ENCODE assay signal across 20 cellular contexts in the genomic region with DNA sequence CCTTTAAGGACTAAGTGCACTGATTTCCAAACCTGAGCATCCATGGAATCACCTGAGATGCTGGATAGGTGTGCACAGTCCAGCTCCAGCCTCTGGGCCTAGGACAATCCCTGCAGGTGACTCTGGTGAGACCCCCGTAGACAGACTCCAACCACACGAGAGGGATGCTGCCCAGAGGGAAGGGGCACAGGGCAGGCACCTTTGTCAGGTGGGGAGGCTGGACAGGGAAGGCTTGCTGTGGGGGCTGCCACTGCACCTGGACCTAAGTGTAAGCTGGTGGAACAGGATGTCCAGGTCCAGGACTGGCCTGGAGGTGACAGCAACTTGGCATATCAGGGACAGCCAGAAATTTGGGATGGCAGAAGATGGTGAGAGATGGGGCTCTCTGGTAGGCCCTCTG. TPM values are rescaled to one million over a fixed set of nuclear protein-coding genes. Genes with fewer than 3 reads are reported as not detected.
DNase-seq lines count a peak whose midpoint lies in the region; ATAC-seq, FAIRE-seq and TF ChIP-seq lines count a peak whose summit lies in the region.
"Had no signal": no experiment of that assay in that cellular context is flagged by ENCODE, and none has a peak within 500 bp of the region (broad histone marks: within the 10 kb centered on the region; RNA-seq: fewer than 3 reads in every experiment).

No MANE protein-coding gene starts in this region.

- H4K20me1 ChIP-seq in IMR-90 (ENCODE audit: insufficient read depth, low read length) (no peaks in the 10 kb centered on the region), H1 (replicated peaks in 1 of 2; ENCODE audit: control insufficient read depth in 1 of 2, insufficient read depth in 2 of 2, low read length in 2 of 2) (no peaks in the 10 kb centered on the region)

- no peak overlapping the region for H2AFZ ChIP-seq in IMR-90 (replicated peaks; ENCODE audit: low read length, poor library complexity)
- H2AFZ ChIP-seq in H1 (ENCODE audit: low read length), result no peak overlapping the region
- H2AFZ ChIP-seq: GM23338 had no signal

- H2BK120ac ChIP-seq in IMR-90 (ENCODE audit: low read depth, low read length), result peak overlapping the region; percentile 80; the same call in 1 of the 2 replicates
- H2BK120ac ChIP-seq in H1 (replicated peaks; ENCODE audit: low read depth, low read length), result no peak overlapping the region

- H3K4me1 ChIP-seq in IMR-90 (ENCODE audit: control insufficient read depth, insufficient read depth, low read length) (peaks cover 13% of the 10 kb centered on the region), H1 (replicated peaks in 1 of 4; ENCODE audit: control insufficient read depth in 3 of 4, insufficient read depth in 4 of 4, low read length in 3 of 4) (no peaks in the 10 kb centered on the region; a peak in 1 of 7 replicates), suprapubic skin (peaks cover 13% of the 10 kb centered on the region)

- no peak for TF ChIP-seq EP300 in H1 (IDR thresholded peaks at IDR 0.05; ENCODE audit: borderline replicate concordance in 1 of 2, low read depth in 2 of 2, low read length in 2 of 2)
- TF ChIP-seq EP300 in suprapubic skin (IDR thresholded peaks at IDR 0.05), result no peak

- H3K14ac ChIP-seq in IMR-90 (replicated peaks; ENCODE audit: low read depth, low read length) (peak overlapping the region; percentile 44; the same call in 1 of the 2 replicates), H1 (ENCODE audit: insufficient read length) (no peak overlapping the region)

- H3K4ac ChIP-seq in IMR-90 (ENCODE audit: low read depth, low read length) (peak overlapping the region; percentile 64; the same call in 1 of the 2 replicates), H1 (replicated peaks; ENCODE audit: insufficient read length, low read depth, low read length) (no peak overlapping the region)

- in situ Hi-C loops in IMR-90 (cut with MboI; ENCODE audit: low sequenced_read_pairs), result no loop called here

- no peaks in the 10 kb centered on the region for H3K36me3 ChIP-seq in IMR-90 (ENCODE audit: control insufficient read depth, insufficient read depth, low read length)
- H3K36me3 ChIP-seq in H1 (ENCODE audit: control insufficient read depth in 2 of 4, insufficient read depth in 4 of 4, low read length in 3 of 4), result no peaks in the 10 kb centered on the region
- H3K36me3 ChIP-seq in suprapubic skin, result no peaks in the 10 kb centered on the region

- no peak overlapping the region for H3K4me3 Mint-ChIP-seq in effector memory CD8-positive, alpha-beta T cell
- H3K4me3 Mint-ChIP-seq: CD4-positive, alpha-beta memory T cell; GM23338 had no signal

- no peaks in the 10 kb centered on the region for H3K9me3 Mint-ChIP-seq in effector memory CD8-positive, alpha-beta T cell
- H3K9me3 Mint-ChIP-seq: GM23338 had no signal

- no peak overlapping the region for H4K5ac ChIP-seq in IMR-90 (ENCODE audit: low read depth, low read length)
- no peak overlapping the region for H4K5ac ChIP-seq in H1 (ENCODE audit: insufficient read length, low read depth, low read length)

- no peak overlapping the region for H3K27ac Mint-ChIP-seq in effector memory CD8-positive, alpha-beta T cell
- H3K27ac Mint-ChIP-seq: CD4-positive, alpha-beta memory T cell; GM23338 had no signal

- no peaks in the 10 kb centered on the region for H3K4me1 Mint-ChIP-seq in effector memory CD8-positive, alpha-beta T cell (ENCODE audit: low read depth in 2 of 2)
- H3K4me1 Mint-ChIP-seq: CD4-positive, alpha-beta memory T cell; GM23338 had no signal

- H3K18ac ChIP-seq in IMR-90 (ENCODE audit: low read depth, low read length), result no peak overlapping the region
- H3K18ac ChIP-seq in H1 (ENCODE audit: extremely low read depth, low read length), result no peak overlapping the region

- H3K4me2 ChIP-seq in IMR-90 (ENCODE audit: low read depth, low read length) (no peak overlapping the region), H1 (ENCODE audit: insufficient read depth in 1 of 2, low read depth in 2 of 2, low read length in 2 of 2) (no peak overlapping the region)
- H3K4me2 ChIP-seq: GM23338 had no signal

- H3K56ac ChIP-seq in IMR-90 (ENCODE audit: extremely low read depth, insufficient read depth, low read length) (no peak overlapping the region), H1 (replicated peaks; ENCODE audit: insufficient read length, low read depth, low read length) (no peak overlapping the region)

- H2BK5ac ChIP-seq in IMR-90 (ENCODE audit: low read depth, low read length, poor library complexity, severe bottlenecking) (no peak overlapping the region), H1 (ENCODE audit: low read depth, low read length) (no peak overlapping the region)

- no peak for ATAC-seq in IMR-90 (ENCODE audit: low read depth)
- ATAC-seq in effector memory CD8-positive, alpha-beta T cell (replicated peaks), result no peak
- ATAC-seq: GM23338 had no signal

- no peaks in the 10 kb centered on the region for H3K36me3 Mint-ChIP-seq in effector memory CD8-positive, alpha-beta T cell (ENCODE audit: insufficient read depth)
- H3K36me3 Mint-ChIP-seq: CD4-positive, alpha-beta memory T cell had no signal

- dilution Hi-C loops in IMR-90 (cut with HindIII; ENCODE audit: low sequenced_read_pairs, unreplicated experiment), result no loop called here

- no peak overlapping the region for H2BK15ac ChIP-seq in IMR-90 (ENCODE audit: low read depth, low read length)
- H2BK15ac ChIP-seq in H1 (ENCODE audit: low read length), result no peak overlapping the region

- FAIRE-seq in H1 (lab: Jason Lieb, UNC), result no peak
- FAIRE-seq: GM12891, GM18507, H54 had no signal

- H3K27me3 ChIP-seq in IMR-90 (ENCODE audit: control insufficient read depth, insufficient read depth, low read length) (peaks cover 11% of the 10 kb centered on the region), H1 (replicated peaks in 1 of 4; ENCODE audit: control insufficient read depth in 3 of 4, extremely low read depth in 1 of 4, insufficient read depth in 3 of 4, low read length in 3 of 4) (no peaks in the 10 kb centered on the region; a peak in 2 of 7 replicates), suprapubic skin (no peaks in the 10 kb centered on the region)

- H2AK5ac ChIP-seq in IMR-90 (ENCODE audit: low read depth, low read length) (no peak overlapping the region; the same call in 1 of the 2 replicates), H1 (ENCODE audit: low read depth, low read length) (no peak overlapping the region)

- H3K4me3 ChIP-seq in IMR-90 (ENCODE audit: insufficient read depth, low read depth, low read length) (no peak overlapping the region), H1 (ENCODE audit: extremely low read depth in 1 of 4, insufficient read depth in 2 of 4, low read depth in 3 of 4, low read length in 4 of 4) (no peak overlapping the region), suprapubic skin (no peak overlapping the region)
- H3K4me3 ChIP-seq: GM23338 had no signal

- no peak overlapping the region for H3K27ac ChIP-seq in IMR-90 (ENCODE audit: insufficient read depth, low read length)
- no peak overlapping the region for H3K27ac ChIP-seq in H1 (ENCODE audit: low read depth, low read length)
- no peak overlapping the region for H3K27ac ChIP-seq in suprapubic skin

- H3K9ac ChIP-seq in IMR-90 (ENCODE audit: low read depth, low read length) (no peak overlapping the region), H1 (replicated peaks in 1 of 4; ENCODE audit: extremely low read depth in 1 of 4, low read depth in 3 of 4, low read length in 3 of 4) (no peak overlapping the region)

- H3K23me2 ChIP-seq in H1 (ENCODE audit: low read depth, low read length), result no peaks in the 10 kb centered on the region

- H3K9me1 ChIP-seq in IMR-90 (ENCODE audit: insufficient read depth, low read length), result no peaks in the 10 kb centered on the region

- intact Hi-C loops in IMR-90 (cut with micrococcal nuclease) (no loop called here), head of caudate nucleus (cut with DNase I) (no loop called here)

- POLR2A ChIA-PET in IMR-90 (lab: Charles Lee; ENCODE audit: unreplicated experiment) (no interaction called here), H1 (lab: Charles Lee; ENCODE audit: partially characterized antibody) (no interaction called here)

- no peak for TF ChIP-seq POLR2A in IMR-90 (IDR thresholded peaks at IDR 0.05; ENCODE audit: low read depth, low read length)
- TF ChIP-seq POLR2A in H1 (IDR thresholded peaks at IDR 0.05; ENCODE audit: control extremely low read depth in 1 of 2, low read depth in 2 of 2, low read length in 2 of 2), result no peak
- no peak for TF ChIP-seq POLR2A in suprapubic skin (IDR thresholded peaks at IDR 0.05)

- TF ChIP-seq RAD21 in IMR-90 (IDR thresholded peaks at IDR 0.05; ENCODE audit: low read length) (no peak), H1 (IDR thresholded peaks at IDR 0.05 in 1 of 2, conservative IDR thresholded peaks at IDR 0.05 in 1 of 2; ENCODE audit: low read depth in 2 of 2, low read length in 2 of 2) (no peak)

- no peak overlapping the region for H2BK12ac ChIP-seq in H1 (ENCODE audit: low read depth, low read length)

- no peak for TF ChIP-seq CTCF in IMR-90 (conservative IDR thresholded peaks at IDR 0.05; ENCODE audit: low read depth, low read length)
- TF ChIP-seq CTCF in H1 (IDR thresholded peaks at IDR 0.05; ENCODE audit: control extremely low read depth in 1 of 3, insufficient read depth in 1 of 3, low read depth in 1 of 3, low read length in 3 of 3), result no peak
- TF ChIP-seq CTCF in suprapubic skin (IDR thresholded peaks at IDR 0.05), result no peak

- H3K79me2 ChIP-seq in H1 (ENCODE audit: control insufficient read depth in 1 of 2, insufficient read depth in 2 of 2, low read length in 2 of 2), result no peaks in the 10 kb centered on the region

- WGBS in IMR-90 (ENCODE audit: extremely low coverage in 2 of 2, insufficient read length in 1 of 2), 2 experiments, result no CpG with 5 or more reads among the region's 2 CpGs
- 100% methylated on average over 2 of the region's 2 CpGs; no CpG with 5 or more reads in 1 of the 2 experiments for WGBS in H1 (ENCODE audit: extremely low coverage in 1 of 2, insufficient coverage in 1 of 2, insufficient read length in 1 of 2, insufficient replicate concordance in 2 of 2, low coverage in 1 of 2, low lambda C conversion rate in 2 of 2, missing lambda C conversion rate in 1 of 2), 2 experiments
- WGBS in suprapubic skin, result 80% methylated on average over 1 of the region's 2 CpGs

- H4K8ac ChIP-seq in IMR-90 (ENCODE audit: low read depth in 2 of 2, low read length in 2 of 2) (no peak overlapping the region), H1 (ENCODE audit: extremely low read depth, insufficient read depth, low read length) (peak overlapping the region; percentile 8; the same call in 1 of the 2 replicates)

- BruUV-seq in IMR-90 (replicated peaks; lab: Mats Ljungman, UMichigan), result no TSS peak

- H4K91ac ChIP-seq in IMR-90 (ENCODE audit: insufficient read depth, low read depth, low read length), result peak overlapping the region; percentile 59; the same call in 1 of the 2 replicates
- no peak overlapping the region for H4K91ac ChIP-seq in H1 (replicated peaks; ENCODE audit: insufficient read length, low read length)

- H2AK9ac ChIP-seq in IMR-90 (replicated peaks; ENCODE audit: low read depth, low read length, poor library complexity), result no peak overlapping the region

- H3K79me1 ChIP-seq in IMR-90 (ENCODE audit: low read depth in 1 of 2, low read length in 2 of 2) (no peaks in the 10 kb centered on the region), H1 (ENCODE audit: low read depth, low read length) (no peaks in the 10 kb centered on the region)

- DNase-seq in IMR-90 (no peak), H1 (ENCODE audit: low read depth in 1 of 2, low spot score in 2 of 2) (no peak), mesenteric fat pad (ENCODE audit: low spot score) (peak; percentile 77), suprapubic skin (ENCODE audit: low spot score in 2 of 2) (peak; percentile 22 to 64), HPDE6-E6E7 (ENCODE audit: extremely low spot score) (no peak), head of caudate nucleus (no peak)
- DNase-seq in activated naive CD4-positive, alpha-beta T cell treated with Interleukin-2 at 50 U/mL for 16 hours, result no peak
- DNase-seq in effector memory CD8-positive, alpha-beta T cell, result no peak
- DNase-seq: C1 segment of cervical spinal cord; Calu3; CD4-positive, alpha-beta memory T cell; COR-L47; DMS53; DMS79 treated with DMSO at 0.1 percent for 48 hours; GF-D8; HCEC 1CT had no signal

- H3K9me3 ChIP-seq in IMR-90 (ENCODE audit: control insufficient read depth, insufficient read depth, low read length) (no peaks in the 10 kb centered on the region), H1 (ENCODE audit: insufficient read depth in 2 of 2, low read depth in 1 of 2, low read length in 1 of 2) (no peaks in the 10 kb centered on the region), suprapubic skin (no peaks in the 10 kb centered on the region)

- H2BK20ac ChIP-seq in IMR-90 (ENCODE audit: low read depth, low read length) (peak overlapping the region; percentile 81), H1 (ENCODE audit: low read length) (no peak overlapping the region)

- peaks cover 5 to 45% of the 10 kb centered on the region in 2 donors for H3K27me3 Mint-ChIP-seq in effector memory CD8-positive, alpha-beta T cell

- CTCF ChIA-PET in IMR-90 (lab: Yijun Ruan, JAX) (no interaction called here), H1 (lab: Charles Lee; ENCODE audit: partially characterized antibody) (interaction anchor here (1.1 kb wide), 1 partner anchor 9 kb away, joined by 4 read pairs; no protein-coding TSS in a partner anchor)

- H3K23ac ChIP-seq in IMR-90 (ENCODE audit: low read depth, low read length) (no peak overlapping the region), H1 (ENCODE audit: insufficient read length) (no peak overlapping the region)

RNA-seq across cellular contexts. Expression of gene CTBP2, which starts 45.1 kb away (rescaled TPM):
- total RNA-seq in IMR-90 (2012; rRNA removed) (74.2 and 81.0 TPM in 2 replicates), mesenteric fat pad (56.5 TPM), suprapubic skin (10 to 100 TPM; 19.7 to 45.7 (median 29.4) TPM)
- polyA plus RNA-seq in IMR-90 (2012; rRNA removed) (80.2 and 86.6 TPM in 2 replicates), H1 (2011; rRNA removed) (208 and 274 TPM in 2 replicates)
- 63.0 and 104 TPM in 2 replicates for polyA plus RNA-seq in IMR-90 (2012; cell fraction: cytosol; rRNA removed)
- 167 and 220 TPM in 2 replicates for polyA plus RNA-seq in IMR-90 (2012; cell fraction: nucleus; rRNA removed; ENCODE audit: low replicate concordance)
- total RNA-seq in H1 (2021; fragmentation: NEBNext Ultra II Directional; extraction: Animal tissue kit (Norgen Biotek cat#: 25700)), result 218 and 221 TPM in 2 replicates
- polyA plus RNA-seq in H1 (2011; cell fraction: cytosol; rRNA removed), result 254 TPM
- polyA plus RNA-seq in H1 (2011; cell fraction: nucleus; rRNA removed), result 524 TPM
- polyA plus RNA-seq in H1 (2012, experiment 1 of 2), result 156 to 222 TPM (median 206 TPM) in 4 replicates
- polyA plus RNA-seq in H1 (2012, experiment 2 of 2), result 48.0 TPM
- 109 TPM for polyA plus RNA-seq in H1 (2013, experiment 1 of 2)
- 108 TPM for polyA plus RNA-seq in H1 (2013, experiment 2 of 2)
- polyA minus RNA-seq in H1 (2011; rRNA and poly(A)+ RNA removed), result 244 and 299 TPM in 2 replicates
- 209 TPM for polyA minus RNA-seq in H1 (2011; cell fraction: cytosol; rRNA and poly(A)+ RNA removed)
- polyA minus RNA-seq in H1 (2011; cell fraction: nucleus; rRNA and poly(A)+ RNA removed), result 223 TPM

Comparison
In these comparisons a context has a peak if more than half of its experiments do, and no peak if none do; other contexts are left out.
1. DNase-seq: peak in mesenteric fat pad (single experiment) and suprapubic skin (2 of 2); none in IMR-90 (single experiment), H1 (0 of 2), HPDE6-E6E7 (single experiment), activated naive CD4-positive, alpha-beta T cell treated with Interleukin-2 at 50 U/mL for 16 hours (single experiment), effector memory CD8-positive, alpha-beta T cell (0 of 3) and head of caudate nucleus (0 of 42).